Comparison of ENCODE assay signal across 2 cellular contexts in the genomic region with DNA sequence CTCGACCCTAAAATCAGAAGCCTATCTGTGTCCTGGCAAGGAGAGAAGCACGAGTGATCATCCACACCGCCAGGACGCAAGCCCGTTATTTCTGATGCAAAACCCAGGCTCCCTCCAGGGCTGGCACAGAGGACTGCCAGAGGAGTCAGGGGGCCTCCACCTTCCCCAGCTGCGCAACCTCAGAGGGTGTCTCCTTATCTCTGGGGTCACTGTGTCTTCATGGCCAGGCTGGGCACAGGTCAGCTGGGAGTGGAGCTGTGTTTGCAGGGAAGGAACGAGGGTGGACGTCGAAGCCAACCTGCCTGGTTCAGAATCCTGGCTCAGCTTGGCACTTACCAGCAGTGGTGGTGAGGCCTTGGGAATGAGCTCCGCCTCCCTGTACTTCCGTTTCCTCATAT.
TF ChIP-seq lines count a peak whose summit lies in the region.

No MANE protein-coding gene starts in this region.

TF ChIP-seq in IMR-90, 13 proteins besides CTCF, POLR2A, EP300 and RAD21:
- TF ChIP-seq CEBPB (IDR thresholded peaks at IDR 0.05; ENCODE audit: low read depth, low read length) (no peak), CHD1 (IDR thresholded peaks at IDR 0.05; ENCODE audit: low read depth, low read length) (no peak), FOS (IDR thresholded peaks at IDR 0.05; ENCODE audit: low read depth, low read length) (no peak), BHLHE40 (IDR thresholded peaks at IDR 0.05; ENCODE audit: low read depth, low read length) (no peak), SMC3 (IDR thresholded peaks at IDR 0.05; ENCODE audit: low read depth, low read length) (no peak), NFE2L2 (IDR thresholded peaks at IDR 0.05; ENCODE audit: low read depth, low read length) (no peak), RFX5 (IDR thresholded peaks at IDR 0.05; ENCODE audit: low read depth, low read length) (no peak), RCOR1 (IDR thresholded peaks at IDR 0.05; ENCODE audit: insufficient replicate concordance, low read length) (no peak), MXI1 (IDR thresholded peaks at IDR 0.05; ENCODE audit: borderline replicate concordance, low read depth, low read length) (no peak), MAZ (IDR thresholded peaks at IDR 0.05; ENCODE audit: borderline replicate concordance, low read depth, low read length) (no peak), MAFK (IDR thresholded peaks at IDR 0.05; ENCODE audit: low read depth, low read length) (no peak)
- TF ChIP-seq, protein P1, sequence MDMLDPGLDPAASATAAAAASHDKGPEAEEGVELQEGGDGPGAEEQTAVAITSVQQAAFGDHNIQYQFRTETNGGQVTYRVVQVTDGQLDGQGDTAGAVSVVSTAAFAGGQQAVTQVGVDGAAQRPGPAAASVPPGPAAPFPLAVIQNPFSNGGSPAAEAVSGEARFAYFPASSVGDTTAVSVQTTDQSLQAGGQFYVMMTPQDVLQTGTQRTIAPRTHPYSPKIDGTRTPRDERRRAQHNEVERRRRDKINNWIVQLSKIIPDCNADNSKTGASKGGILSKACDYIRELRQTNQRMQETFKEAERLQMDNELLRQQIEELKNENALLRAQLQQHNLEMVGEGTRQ (IDR thresholded peaks at IDR 0.05; ENCODE audit: low read depth, low read length) = no peak
- TF ChIP-seq, protein P2, sequence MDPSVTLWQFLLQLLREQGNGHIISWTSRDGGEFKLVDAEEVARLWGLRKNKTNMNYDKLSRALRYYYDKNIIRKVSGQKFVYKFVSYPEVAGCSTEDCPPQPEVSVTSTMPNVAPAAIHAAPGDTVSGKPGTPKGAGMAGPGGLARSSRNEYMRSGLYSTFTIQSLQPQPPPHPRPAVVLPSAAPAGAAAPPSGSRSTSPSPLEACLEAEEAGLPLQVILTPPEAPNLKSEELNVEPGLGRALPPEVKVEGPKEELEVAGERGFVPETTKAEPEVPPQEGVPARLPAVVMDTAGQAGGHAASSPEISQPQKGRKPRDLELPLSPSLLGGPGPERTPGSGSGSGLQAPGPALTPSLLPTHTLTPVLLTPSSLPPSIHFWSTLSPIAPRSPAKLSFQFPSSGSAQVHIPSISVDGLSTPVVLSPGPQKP (IDR thresholded peaks at IDR 0.05; ENCODE audit: borderline replicate concordance, low read depth, low read length) = no peak
TF ChIP-seq in IMR-90: peak in this region for 0.

TF ChIP-seq in WTC11, 78 proteins besides CTCF, POLR2A, EP300 and RAD21:
- no peak for TF ChIP-seq EMX1 (CRISPR knock-in tag; IDR thresholded peaks at IDR 0.05)
- TF ChIP-seq, protein P3, sequence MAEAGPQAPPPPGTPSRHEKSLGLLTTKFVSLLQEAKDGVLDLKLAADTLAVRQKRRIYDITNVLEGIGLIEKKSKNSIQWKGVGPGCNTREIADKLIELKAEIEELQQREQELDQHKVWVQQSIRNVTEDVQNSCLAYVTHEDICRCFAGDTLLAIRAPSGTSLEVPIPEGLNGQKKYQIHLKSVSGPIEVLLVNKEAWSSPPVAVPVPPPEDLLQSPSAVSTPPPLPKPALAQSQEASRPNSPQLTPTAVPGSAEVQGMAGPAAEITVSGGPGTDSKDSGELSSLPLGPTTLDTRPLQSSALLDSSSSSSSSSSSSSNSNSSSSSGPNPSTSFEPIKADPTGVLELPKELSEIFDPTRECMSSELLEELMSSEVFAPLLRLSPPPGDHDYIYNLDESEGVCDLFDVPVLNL (CRISPR knock-in tag; IDR thresholded peaks at IDR 0.05; ENCODE audit: borderline replicate concordance, low read depth) = no peak
- no peak for TF ChIP-seq FOXJ3 (CRISPR knock-in tag; IDR thresholded peaks at IDR 0.05; ENCODE audit: borderline replicate concordance)
- TF ChIP-seq, protein P4, sequence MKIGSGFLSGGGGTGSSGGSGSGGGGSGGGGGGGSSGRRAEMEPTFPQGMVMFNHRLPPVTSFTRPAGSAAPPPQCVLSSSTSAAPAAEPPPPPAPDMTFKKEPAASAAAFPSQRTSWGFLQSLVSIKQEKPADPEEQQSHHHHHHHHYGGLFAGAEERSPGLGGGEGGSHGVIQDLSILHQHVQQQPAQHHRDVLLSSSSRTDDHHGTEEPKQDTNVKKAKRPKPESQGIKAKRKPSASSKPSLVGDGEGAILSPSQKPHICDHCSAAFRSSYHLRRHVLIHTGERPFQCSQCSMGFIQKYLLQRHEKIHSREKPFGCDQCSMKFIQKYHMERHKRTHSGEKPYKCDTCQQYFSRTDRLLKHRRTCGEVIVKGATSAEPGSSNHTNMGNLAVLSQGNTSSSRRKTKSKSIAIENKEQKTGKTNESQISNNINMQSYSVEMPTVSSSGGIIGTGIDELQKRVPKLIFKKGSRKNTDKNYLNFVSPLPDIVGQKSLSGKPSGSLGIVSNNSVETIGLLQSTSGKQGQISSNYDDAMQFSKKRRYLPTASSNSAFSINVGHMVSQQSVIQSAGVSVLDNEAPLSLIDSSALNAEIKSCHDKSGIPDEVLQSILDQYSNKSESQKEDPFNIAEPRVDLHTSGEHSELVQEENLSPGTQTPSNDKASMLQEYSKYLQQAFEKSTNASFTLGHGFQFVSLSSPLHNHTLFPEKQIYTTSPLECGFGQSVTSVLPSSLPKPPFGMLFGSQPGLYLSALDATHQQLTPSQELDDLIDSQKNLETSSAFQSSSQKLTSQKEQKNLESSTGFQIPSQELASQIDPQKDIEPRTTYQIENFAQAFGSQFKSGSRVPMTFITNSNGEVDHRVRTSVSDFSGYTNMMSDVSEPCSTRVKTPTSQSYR (CRISPR knock-in tag; IDR thresholded peaks at IDR 0.05) = no peak
- TF ChIP-seq, protein P5, sequence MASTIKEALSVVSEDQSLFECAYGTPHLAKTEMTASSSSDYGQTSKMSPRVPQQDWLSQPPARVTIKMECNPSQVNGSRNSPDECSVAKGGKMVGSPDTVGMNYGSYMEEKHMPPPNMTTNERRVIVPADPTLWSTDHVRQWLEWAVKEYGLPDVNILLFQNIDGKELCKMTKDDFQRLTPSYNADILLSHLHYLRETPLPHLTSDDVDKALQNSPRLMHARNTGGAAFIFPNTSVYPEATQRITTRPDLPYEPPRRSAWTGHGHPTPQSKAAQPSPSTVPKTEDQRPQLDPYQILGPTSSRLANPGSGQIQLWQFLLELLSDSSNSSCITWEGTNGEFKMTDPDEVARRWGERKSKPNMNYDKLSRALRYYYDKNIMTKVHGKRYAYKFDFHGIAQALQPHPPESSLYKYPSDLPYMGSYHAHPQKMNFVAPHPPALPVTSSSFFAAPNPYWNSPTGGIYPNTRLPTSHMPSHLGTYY (CRISPR knock-in tag; IDR thresholded peaks at IDR 0.05) = no peak
- no peak for TF ChIP-seq RORB (CRISPR knock-in tag; IDR thresholded peaks at IDR 0.05)
- TF ChIP-seq, protein P6, sequence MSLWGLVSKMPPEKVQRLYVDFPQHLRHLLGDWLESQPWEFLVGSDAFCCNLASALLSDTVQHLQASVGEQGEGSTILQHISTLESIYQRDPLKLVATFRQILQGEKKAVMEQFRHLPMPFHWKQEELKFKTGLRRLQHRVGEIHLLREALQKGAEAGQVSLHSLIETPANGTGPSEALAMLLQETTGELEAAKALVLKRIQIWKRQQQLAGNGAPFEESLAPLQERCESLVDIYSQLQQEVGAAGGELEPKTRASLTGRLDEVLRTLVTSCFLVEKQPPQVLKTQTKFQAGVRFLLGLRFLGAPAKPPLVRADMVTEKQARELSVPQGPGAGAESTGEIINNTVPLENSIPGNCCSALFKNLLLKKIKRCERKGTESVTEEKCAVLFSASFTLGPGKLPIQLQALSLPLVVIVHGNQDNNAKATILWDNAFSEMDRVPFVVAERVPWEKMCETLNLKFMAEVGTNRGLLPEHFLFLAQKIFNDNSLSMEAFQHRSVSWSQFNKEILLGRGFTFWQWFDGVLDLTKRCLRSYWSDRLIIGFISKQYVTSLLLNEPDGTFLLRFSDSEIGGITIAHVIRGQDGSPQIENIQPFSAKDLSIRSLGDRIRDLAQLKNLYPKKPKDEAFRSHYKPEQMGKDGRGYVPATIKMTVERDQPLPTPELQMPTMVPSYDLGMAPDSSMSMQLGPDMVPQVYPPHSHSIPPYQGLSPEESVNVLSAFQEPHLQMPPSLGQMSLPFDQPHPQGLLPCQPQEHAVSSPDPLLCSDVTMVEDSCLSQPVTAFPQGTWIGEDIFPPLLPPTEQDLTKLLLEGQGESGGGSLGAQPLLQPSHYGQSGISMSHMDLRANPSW (CRISPR knock-in tag; conservative IDR thresholded peaks at IDR 0.05; ENCODE audit: low read depth) = no peak
- TF ChIP-seq, protein P7, sequence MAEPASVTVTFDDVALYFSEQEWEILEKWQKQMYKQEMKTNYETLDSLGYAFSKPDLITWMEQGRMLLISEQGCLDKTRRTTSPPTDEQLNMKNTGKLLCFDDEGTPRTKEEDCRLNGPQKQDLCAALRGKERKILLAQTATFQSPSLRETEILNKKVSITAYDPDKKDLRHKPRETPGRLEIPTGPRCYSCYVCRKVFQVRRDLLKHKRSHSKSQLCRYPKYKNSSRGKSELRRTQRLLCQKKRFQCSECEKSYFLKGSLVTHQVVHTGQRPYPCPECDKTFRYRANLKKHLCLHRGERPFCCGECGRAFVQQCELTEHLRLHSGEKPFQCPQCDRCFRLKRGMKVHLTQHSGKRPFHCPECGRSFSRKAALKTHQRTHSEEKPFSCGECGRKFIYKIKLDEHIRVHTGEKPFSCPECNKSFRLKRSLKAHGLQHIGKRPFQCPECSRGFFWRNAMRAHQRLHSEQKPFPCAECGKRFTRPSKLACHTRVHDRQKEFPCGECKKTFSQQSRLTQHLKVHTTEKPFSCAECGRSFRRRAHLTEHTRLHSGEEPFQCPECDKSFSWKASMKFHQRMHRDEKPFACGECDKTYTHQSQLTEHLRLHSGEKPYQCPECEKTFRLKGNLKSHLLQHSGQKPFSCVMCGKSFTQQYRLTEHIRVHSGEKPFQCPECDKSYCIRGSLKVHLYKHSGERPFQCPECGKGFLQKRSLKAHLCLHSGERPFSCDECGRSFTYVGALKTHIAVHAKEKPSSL (CRISPR knock-in tag; conservative IDR thresholded peaks at IDR 0.05) = no peak
- TF ChIP-seq ZNF138 (CRISPR knock-in tag; conservative IDR thresholded peaks at IDR 0.05) = no peak
